ENCODE assay signal across 16 cellular contexts in the genomic region with DNA sequence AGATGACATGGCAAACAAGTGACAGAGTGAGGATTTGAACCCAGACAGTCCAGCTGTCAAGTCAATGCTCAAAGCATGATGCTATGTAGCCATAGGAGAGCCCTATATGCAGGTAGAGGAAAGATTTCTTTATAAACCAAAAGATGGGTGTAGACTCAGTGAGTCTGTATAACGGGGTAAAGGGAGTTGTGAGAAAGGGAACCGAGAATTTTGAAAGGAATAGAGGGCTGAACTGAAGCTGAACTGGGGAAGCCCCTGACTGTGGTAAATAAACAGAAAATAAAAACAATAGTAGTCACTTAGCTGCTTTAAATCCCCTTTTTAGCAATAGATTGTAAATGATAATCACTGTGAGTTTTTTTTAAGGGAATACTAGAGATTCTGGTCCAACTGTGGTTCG.
DNase-seq lines count a peak whose midpoint lies in the region; ATAC-seq lines count a peak whose summit lies in the region.
"Had no signal": no experiment of that assay in that cellular context is flagged by ENCODE, and none has a peak within 500 bp of the region (broad histone marks: within the 10 kb centered on the region; RNA-seq: fewer than 3 reads in every experiment).

No MANE protein-coding gene starts in this region.

- H3K27me3 ChIP-seq in trophoblast cell (ENCODE audit: insufficient read depth, low read length) = no peaks in the 10 kb centered on the region
- H3K27me3 ChIP-seq: SJCRH30 had no signal

- no peak overlapping the region for H3K14ac ChIP-seq in trophoblast cell (ENCODE audit: low read length)

- no peak overlapping the region for H2AK5ac ChIP-seq in trophoblast cell (ENCODE audit: low read length)

- no peak for DNase-seq in stimulated activated naive CD4-positive, alpha-beta T cell treated with Interleukin-2 at 50 U/mL for 16 hours (lab: John Stamatoyannopoulos, UW)
- DNase-seq in central memory CD4-positive, alpha-beta T cell = no peak
- no peak for DNase-seq in trophoblast cell
- DNase-seq in NCI-H1092 (lab: John Stamatoyannopoulos, UW) = no peak
- DNase-seq: activated CD8-positive, alpha-beta memory T cell treated with anti-CD3 and anti-CD28 coated beads for 24 hours; activated naive CD4-positive, alpha-beta T cell treated with anti-CD3 and anti-CD28 coated beads for 36 hours; GOT3; islet precursor cell; mucosa of descending colon; NCI-H2107; NK-92 treated with Interleukin-12 subunit alpha and Interleukin-12 subunit beta, amount 100 ng/mL, for 24 hours had no signal

- H3K79me2 ChIP-seq in trophoblast cell (ENCODE audit: control insufficient read depth, insufficient read depth, low read length, poor library complexity) = no peaks in the 10 kb centered on the region

- H3K18ac ChIP-seq in trophoblast cell (ENCODE audit: low read length) = no peak overlapping the region

- no peak overlapping the region for H4K91ac ChIP-seq in trophoblast cell (ENCODE audit: low read depth, low read length)

- no peaks in the 10 kb centered on the region for H3K9me3 ChIP-seq in trophoblast cell (ENCODE audit: insufficient read depth, low read depth, low read length)
- H3K9me3 ChIP-seq: mucosa of descending colon, SJCRH30 had no signal

- H3K79me1 ChIP-seq in trophoblast cell (ENCODE audit: low read length) = no peaks in the 10 kb centered on the region

- H3K4me2 ChIP-seq in trophoblast cell (ENCODE audit: low read length) = no peak overlapping the region

- no peak overlapping the region for H3K27ac ChIP-seq in trophoblast cell (ENCODE audit: low read depth, low read length)
- H3K27ac ChIP-seq: SJCRH30 had no signal

- no peak overlapping the region for H2BK5ac ChIP-seq in trophoblast cell (ENCODE audit: low read depth, low read length, poor library complexity)

- no peak overlapping the region for H2BK12ac ChIP-seq in trophoblast cell (ENCODE audit: low read length)

- H3K9ac ChIP-seq in trophoblast cell (ENCODE audit: low read length) = no peak overlapping the region

- no peak overlapping the region for H4K12ac ChIP-seq in trophoblast cell (ENCODE audit: low read depth, low read length)

- no peak overlapping the region for H2BK120ac ChIP-seq in trophoblast cell (ENCODE audit: insufficient read depth, low read length, poor library complexity)

- H4K8ac ChIP-seq in trophoblast cell (ENCODE audit: low read depth, low read length) = no peak overlapping the region

- H3K4me1 ChIP-seq in trophoblast cell (ENCODE audit: control insufficient read depth in 1 of 2, insufficient read depth in 2 of 2, low read length in 2 of 2) = no peaks in the 10 kb centered on the region
- H3K4me1 ChIP-seq: SJCRH30 had no signal

- H2AFZ ChIP-seq in trophoblast cell (ENCODE audit: insufficient read depth, low read length, poor library complexity) = no peak overlapping the region

- H3K4me3 ChIP-seq in trophoblast cell (ENCODE audit: low read depth, low read length) = no peak overlapping the region
- H3K4me3 ChIP-seq: mucosa of descending colon, SJCRH30 had no signal

- H3K36me3 ChIP-seq in trophoblast cell (ENCODE audit: control insufficient read depth in 1 of 2, insufficient read depth in 2 of 2, low read length in 2 of 2) = no peaks in the 10 kb centered on the region
- H3K36me3 ChIP-seq: SJCRH30 had no signal

- ATAC-seq in GM18519 (IDR thresholded peaks at IDR 0.05; ENCODE audit: low FRiP score, unreplicated experiment) (peak; percentile 58), GM21360 (IDR thresholded peaks at IDR 0.05; ENCODE audit: unreplicated experiment) (peak; percentile 86), HG02884 (IDR thresholded peaks at IDR 0.05; ENCODE audit: unreplicated experiment) (peak; percentile 79), HG03565 (IDR thresholded peaks at IDR 0.05; ENCODE audit: unreplicated experiment) (peak; percentile 76)
- ATAC-seq: mucosa of descending colon had no signal

- no peak overlapping the region for H3K4ac ChIP-seq in trophoblast cell (ENCODE audit: low read depth, low read length)

- 100% methylated on average over 1 of the region's 3 CpGs for WGBS in trophoblast cell (ENCODE audit: extremely low coverage, insufficient coverage, insufficient read length)

- H3K23ac ChIP-seq in trophoblast cell (ENCODE audit: low read length) = no peak overlapping the region
